Comparison of ENCODE assay signal across 8 cellular contexts in genomic region chr12:89525824-89526770, GRCh38. TPM values are rescaled to one million over a fixed set of nuclear protein-coding genes. Genes with fewer than 3 reads are reported as not detected.
DNase-seq lines count a peak whose midpoint lies in the region; ATAC-seq, FAIRE-seq and TF ChIP-seq lines count a peak whose summit lies in the region.

Gene POC1B, minus strand, starts transcription at chr12:89526047. Its CDS starts 152 bp downstream, at chr12:89525895.

- H3K4me1 Mint-ChIP-seq in nephron, result peaks cover 42% of the 10 kb centered on the region
- H3K4me1 Mint-ChIP-seq in stimulated activated naive CD8-positive, alpha-beta T cell treated with anti-CD3 and anti-CD28 coated beads, Interleukin-15, Interleukin-2, amounts not matched to agents 100 ng/mL and 50 ng/mL, for 24 hours (ENCODE audit: low read depth), result peaks cover 53% of the 10 kb centered on the region

- H3K36me3 ChIP-seq in HCT116 (ENCODE audit: control insufficient read depth in 1 of 2, insufficient read depth in 2 of 2, low read length in 2 of 2) (peaks cover 0 to 2% of the 10 kb centered on the region in 2 experiments; a peak in 2 of 4 replicates), MM.1S (replicated peaks; ENCODE audit: insufficient read depth, low read length) (no peaks in the 10 kb centered on the region)

- DNase-seq in HCT116 (ENCODE audit: low read depth, low spot score) (peak; percentile 74), MM.1S (peak; percentile 75), SIG-M5 (lab: John Stamatoyannopoulos, UW) (peak; percentile 29), activated gamma-delta T cell (lab: John Stamatoyannopoulos, UW) (peak; percentile 41), fibroblast of villous mesenchyme (ENCODE audit: low read depth) (peak; percentile 82)

- H3K4me3 Mint-ChIP-seq in nephron, result peak within 1 kb of the TSS; percentile 92 to 99 (median 95)
- peak within 1 kb of the TSS; percentile 98 for H3K4me3 Mint-ChIP-seq in stimulated activated naive CD8-positive, alpha-beta T cell treated with anti-CD3 and anti-CD28 coated beads, Interleukin-15, Interleukin-2, amounts not matched to agents 100 ng/mL and 50 ng/mL, for 24 hours

- H3K9me3 ChIP-seq in HCT116 (ENCODE audit: control insufficient read depth in 1 of 2, insufficient read depth in 1 of 2, low read depth in 1 of 2, low read length in 2 of 2) (no peaks in the 10 kb centered on the region), MM.1S (replicated peaks; ENCODE audit: insufficient read depth, low read length) (no peaks in the 10 kb centered on the region)

- H2AFZ ChIP-seq in HCT116 (ENCODE audit: low read depth, low read length, poor library complexity, severe bottlenecking), result peak within 1 kb of the TSS; percentile 97
- H2AFZ ChIP-seq in MM.1S (ENCODE audit: low read length), result peak within 1 kb of the TSS; percentile 84

- no peaks in the 10 kb centered on the region for H3K9me3 Mint-ChIP-seq in nephron
- H3K9me3 Mint-ChIP-seq in stimulated activated naive CD8-positive, alpha-beta T cell treated with anti-CD3 and anti-CD28 coated beads, Interleukin-15, Interleukin-2, amounts not matched to agents 100 ng/mL and 50 ng/mL, for 24 hours, result no peaks in the 10 kb centered on the region

- H3K27me3 ChIP-seq in HCT116 (ENCODE audit: insufficient read depth, low read length), result no peaks in the 10 kb centered on the region
- no peaks in the 10 kb centered on the region for H3K27me3 ChIP-seq in MM.1S (replicated peaks; ENCODE audit: insufficient read depth, low read length)

- peak within 1 kb of the TSS; percentile 72 for H3K27ac ChIP-seq in HCT116 (ENCODE audit: low read depth, low read length)
- peak within 1 kb of the TSS; percentile 88 for H3K27ac ChIP-seq in MM.1S (ENCODE audit: low read length)

- no peak for TF ChIP-seq RAD21 in HCT116 (IDR thresholded peaks at IDR 0.05; ENCODE audit: low read depth)

- peaks cover 18% of the 10 kb centered on the region; the same call in 1 of the 2 replicates for H3K79me2 ChIP-seq in HCT116 (ENCODE audit: insufficient read depth, low read length)
- peaks cover 58% of the 10 kb centered on the region for H3K79me2 ChIP-seq in MM.1S (ENCODE audit: low read length)

- peaks cover 18% of the 10 kb centered on the region for H3K36me3 Mint-ChIP-seq in nephron (ENCODE audit: low read depth)
- peaks cover 28% of the 10 kb centered on the region for H3K36me3 Mint-ChIP-seq in stimulated activated naive CD8-positive, alpha-beta T cell treated with anti-CD3 and anti-CD28 coated beads, Interleukin-15, Interleukin-2, amounts not matched to agents 100 ng/mL and 50 ng/mL, for 24 hours (ENCODE audit: low read depth)

- POLR2A ChIA-PET in HCT116 (lab: Charles Lee), result no interaction called here

- H3K9me2 ChIP-seq in HCT116 (ENCODE audit: insufficient read depth) (no peaks in the 10 kb centered on the region), MM.1S (replicated peaks; ENCODE audit: insufficient read depth, low read length) (no peaks in the 10 kb centered on the region)

- H4K20me1 ChIP-seq in HCT116 (ENCODE audit: insufficient read depth) (no peaks in the 10 kb centered on the region), MM.1S (ENCODE audit: insufficient read depth, low read length) (no peaks in the 10 kb centered on the region)

- BruUV-seq in HCT116 (replicated peaks; lab: Mats Ljungman, UMichigan), result TSS peak; percentile 51

- H3K4me3 ChIP-seq in HCT116 (replicated peaks in 1 of 2; ENCODE audit: low read depth in 1 of 2, low read length in 2 of 2) (peak within 1 kb of the TSS; percentile 81 to 86), MM.1S (ENCODE audit: low read length) (peak within 1 kb of the TSS; percentile 88), fibroblast of villous mesenchyme (ENCODE audit: low read depth, low read length) (peak within 1 kb of the TSS; percentile 87)

- RAD21 ChIA-PET in HCT116 (lab: Charles Lee; ENCODE audit: low non-redundant PET in 1 of 2, low total read pairs in 2 of 2, uncharacterized antibody in 2 of 2, unreplicated experiment in 2 of 2), result no interaction called here

- H3K27ac Mint-ChIP-seq in nephron, result peak within 1 kb of the TSS; percentile 92 to 97 (median 97)
- H3K27ac Mint-ChIP-seq in stimulated activated naive CD8-positive, alpha-beta T cell treated with anti-CD3 and anti-CD28 coated beads, Interleukin-15, Interleukin-2, amounts not matched to agents 100 ng/mL and 50 ng/mL, for 24 hours, result peak within 1 kb of the TSS; percentile 99

- CTCF ChIA-PET in HCT116 (lab: Charles Lee), result interaction anchor here (1.3 to 2.6 kb wide), 5 partner anchors 13 to 509 kb away, joined by 3 to 10 read pairs (median 6); no protein-coding TSS in a partner anchor

- peak; percentile 83 for ATAC-seq in HCT116

- H3F3A ChIP-seq in MM.1S (ENCODE audit: insufficient read depth, low read length), result peaks cover 6% of the 10 kb centered on the region; the same call in 1 of the 2 replicates

- intact Hi-C loops in HCT116 (cut with micrococcal nuclease), result loop anchor here (2.0 to 5.0 kb wide), 3 partner anchors 174 to 1414 kb away; partner anchors contain the start of gene DUSP6

- peak; percentile 75 for FAIRE-seq in G401.6 (lab: Jason Lieb, UNC)

- H3K9ac ChIP-seq in HCT116 (ENCODE audit: low read length) (peak within 1 kb of the TSS; percentile 71), MM.1S (ENCODE audit: low read length) (peak within 1 kb of the TSS; percentile 88)

- peak within 1 kb of the TSS; percentile 85 for H3K4me2 ChIP-seq in HCT116 (ENCODE audit: low read length)
- peak within 1 kb of the TSS; percentile 81 for H3K4me2 ChIP-seq in MM.1S (ENCODE audit: low read depth, low read length)

- H3K4me1 ChIP-seq in HCT116 (ENCODE audit: control insufficient read depth in 1 of 2, insufficient read depth in 2 of 2, low read length in 2 of 2), result peaks cover 4 to 17% of the 10 kb centered on the region in 2 experiments; a peak in 3 of 4 replicates
- peaks cover 28% of the 10 kb centered on the region for H3K4me1 ChIP-seq in MM.1S (ENCODE audit: low read length)

- no peak for TF ChIP-seq POLR2A in HCT116 (IDR thresholded peaks at IDR 0.05; ENCODE audit: borderline replicate concordance, extremely low read depth, insufficient read depth, insufficient read length)

- H3K27me3 Mint-ChIP-seq in nephron (ENCODE audit: low read depth), result no peaks in the 10 kb centered on the region
- H3K27me3 Mint-ChIP-seq in stimulated activated naive CD8-positive, alpha-beta T cell treated with anti-CD3 and anti-CD28 coated beads, Interleukin-15, Interleukin-2, amounts not matched to agents 100 ng/mL and 50 ng/mL, for 24 hours, result no peaks in the 10 kb centered on the region

- no peak for TF ChIP-seq CTCF in HCT116 (IDR thresholded peaks at IDR 0.05 in 2 of 3, conservative IDR thresholded peaks at IDR 0.05 in 1 of 3; ENCODE audit: borderline replicate concordance in 1 of 3, insufficient read depth in 1 of 3, low read depth in 2 of 3, low read length in 2 of 3)
- no peak for TF ChIP-seq CTCF in MM.1S (IDR thresholded peaks at IDR 0.05; ENCODE audit: low read length)
- TF ChIP-seq CTCF in fibroblast of villous mesenchyme (IDR thresholded peaks at IDR 0.05; ENCODE audit: insufficient read depth, low read depth, low read length), result no peak
- TF ChIP-seq CTCF in nephron (IDR thresholded peaks at IDR 0.05; ENCODE audit: unreplicated experiment in 3 of 3), result no peak

TF ChIP-seq in HCT116, 20 proteins besides CTCF, POLR2A, EP300 and RAD21 (continues in another document):
- TF ChIP-seq EGR1 (IDR thresholded peaks at IDR 0.05; ENCODE audit: low read depth) (no peak), ATF3 (IDR thresholded peaks at IDR 0.05) (no peak), SP1 (IDR thresholded peaks at IDR 0.05; ENCODE audit: low read depth) (peak; percentile 87), TCF7L2 (IDR thresholded peaks at IDR 0.05; ENCODE audit: borderline replicate concordance, extremely low read depth, insufficient read depth, insufficient read length) (peak; percentile 73), POLR2AphosphoS5 (IDR thresholded peaks at IDR 0.05; ENCODE audit: low read depth, low read length) (peak; percentile 42; the same call in 1 of the 2 replicates), EZH2 (IDR thresholded peaks at IDR 0.05) (no peak), EZH2phosphoT487 (IDR thresholded peaks at IDR 0.05; ENCODE audit: borderline replicate concordance) (no peak), SRF (IDR thresholded peaks at IDR 0.05; ENCODE audit: low read depth) (peak; percentile 94), ELF1 (IDR thresholded peaks at IDR 0.05; ENCODE audit: borderline replicate concordance, low read depth) (no peak), SIN3A (IDR thresholded peaks at IDR 0.05; ENCODE audit: low read depth) (0 out of 2 replicates have a peak, but pooled peaks have one; percentile 3), CEBPB (IDR thresholded peaks at IDR 0.05; ENCODE audit: low read depth) (no peak), ZFX (IDR thresholded peaks at IDR 0.05) (peak; percentile 42; the same call in 1 of the 2 replicates)
- TF ChIP-seq, protein P1, sequence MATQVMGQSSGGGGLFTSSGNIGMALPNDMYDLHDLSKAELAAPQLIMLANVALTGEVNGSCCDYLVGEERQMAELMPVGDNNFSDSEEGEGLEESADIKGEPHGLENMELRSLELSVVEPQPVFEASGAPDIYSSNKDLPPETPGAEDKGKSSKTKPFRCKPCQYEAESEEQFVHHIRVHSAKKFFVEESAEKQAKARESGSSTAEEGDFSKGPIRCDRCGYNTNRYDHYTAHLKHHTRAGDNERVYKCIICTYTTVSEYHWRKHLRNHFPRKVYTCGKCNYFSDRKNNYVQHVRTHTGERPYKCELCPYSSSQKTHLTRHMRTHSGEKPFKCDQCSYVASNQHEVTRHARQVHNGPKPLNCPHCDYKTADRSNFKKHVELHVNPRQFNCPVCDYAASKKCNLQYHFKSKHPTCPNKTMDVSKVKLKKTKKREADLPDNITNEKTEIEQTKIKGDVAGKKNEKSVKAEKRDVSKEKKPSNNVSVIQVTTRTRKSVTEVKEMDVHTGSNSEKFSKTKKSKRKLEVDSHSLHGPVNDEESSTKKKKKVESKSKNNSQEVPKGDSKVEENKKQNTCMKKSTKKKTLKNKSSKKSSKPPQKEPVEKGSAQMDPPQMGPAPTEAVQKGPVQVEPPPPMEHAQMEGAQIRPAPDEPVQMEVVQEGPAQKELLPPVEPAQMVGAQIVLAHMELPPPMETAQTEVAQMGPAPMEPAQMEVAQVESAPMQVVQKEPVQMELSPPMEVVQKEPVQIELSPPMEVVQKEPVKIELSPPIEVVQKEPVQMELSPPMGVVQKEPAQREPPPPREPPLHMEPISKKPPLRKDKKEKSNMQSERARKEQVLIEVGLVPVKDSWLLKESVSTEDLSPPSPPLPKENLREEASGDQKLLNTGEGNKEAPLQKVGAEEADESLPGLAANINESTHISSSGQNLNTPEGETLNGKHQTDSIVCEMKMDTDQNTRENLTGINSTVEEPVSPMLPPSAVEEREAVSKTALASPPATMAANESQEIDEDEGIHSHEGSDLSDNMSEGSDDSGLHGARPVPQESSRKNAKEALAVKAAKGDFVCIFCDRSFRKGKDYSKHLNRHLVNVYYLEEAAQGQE (IDR thresholded peaks at IDR 0.05; ENCODE audit: low read depth), result no peak

RNA-seq across cellular contexts. Expression of gene POC1B, which starts in this region (rescaled TPM):
- 14.3 TPM for total RNA-seq in HCT116 (2021; ENCODE audit: unreplicated experiment)
- polyA plus RNA-seq in HCT116 (2012), result 7.2 and 8.6 TPM in 2 replicates
- 13.5 and 35.0 TPM in 2 replicates for total RNA-seq in fibroblast of villous mesenchyme

Comparison
In these comparisons a context has a peak if more than half of its experiments do, and no peak if none do; other contexts are left out.
1. Peak in every context shown above with its lines: DNase-seq, ATAC-seq, H3K4me3 ChIP-seq and H3K27ac ChIP-seq.
2. DNase-seq: peak in every context shown above with its lines; median percentile 82 in fibroblast of villous mesenchyme; 75 in MM.1S; 74 in HCT116; 41 in activated gamma-delta T cell; 29 in SIG-M5.